In the genomic region with DNA sequence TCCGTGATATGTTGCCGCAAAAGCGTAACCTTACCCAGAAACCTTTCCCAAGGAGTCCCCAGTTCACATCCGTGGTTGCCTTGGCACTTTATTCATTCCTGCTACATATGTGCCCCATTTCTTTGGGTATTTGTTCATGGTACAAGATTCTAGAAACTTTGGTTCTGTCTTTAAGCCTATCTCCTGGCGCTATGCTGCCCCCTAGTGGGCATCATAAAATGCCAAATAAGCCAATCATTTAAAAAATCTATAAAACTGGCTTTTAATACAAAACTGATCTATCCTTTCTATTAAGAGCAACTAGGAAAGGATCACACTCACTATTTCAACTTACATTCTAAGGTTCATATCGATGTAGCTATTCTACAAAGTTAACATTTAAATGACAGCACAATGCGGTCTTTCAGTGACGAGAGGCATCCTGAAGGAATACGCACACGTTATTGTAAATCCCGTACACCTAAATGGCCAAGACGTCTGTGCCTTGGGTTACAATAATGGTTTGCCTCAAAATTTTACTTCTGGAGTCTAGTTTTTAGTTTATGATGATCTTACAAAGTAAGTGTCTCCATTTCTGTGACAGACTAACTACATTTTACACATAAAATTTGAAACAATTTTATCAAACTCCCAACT, we compare ENCODE assay signal across 9 cellular contexts. TPM values are rescaled to one million over a fixed set of nuclear protein-coding genes. Genes with fewer than 3 reads are reported as not detected.
DNase-seq lines count a peak whose midpoint lies in the region; ATAC-seq, FAIRE-seq and TF ChIP-seq lines count a peak whose summit lies in the region.
"Had no signal": no experiment of that assay in that cellular context is flagged by ENCODE, and none has a peak within 500 bp of the region (broad histone marks: within the 10 kb centered on the region; RNA-seq: fewer than 3 reads in every experiment).

No MANE protein-coding gene starts in this region.

- H3K27ac Mint-ChIP-seq in astrocyte (ENCODE audit: unreplicated experiment): no peak overlapping the region

- H2AFZ ChIP-seq in astrocyte (ENCODE audit: low read depth, low read length): no peak overlapping the region

- no peak overlapping the region for H3K9ac ChIP-seq in astrocyte (ENCODE audit: low read length)

- FAIRE-seq in astrocyte (lab: Jason Lieb, UNC): no peak

- no peaks in the 10 kb centered on the region for H3K4me1 Mint-ChIP-seq in astrocyte (ENCODE audit: low read depth, unreplicated experiment)

- DNase-seq in Caki2 (ENCODE audit: low read depth) (peak; percentile 34), HL-60 (ENCODE audit: low read depth in 1 of 2, low spot score in 1 of 2) (peak in 1 of 2 experiments; percentile 32), astrocyte (ENCODE audit: low read depth) (peak; percentile 2), inferior parietal cortex (ENCODE audit: extremely low spot score) (peak; percentile 84)
- DNase-seq in stimulated activated CD4-positive, alpha-beta T cell treated with anti-CD3 and anti-CD28 coated beads, Interleukin-2, amount 100 ng/mL, for 48 hours: peak; percentile 63 to 68

- H3K9me3 Mint-ChIP-seq in astrocyte (ENCODE audit: unreplicated experiment): no peaks in the 10 kb centered on the region

- no peak overlapping the region for H3K4me2 ChIP-seq in astrocyte (ENCODE audit: low read length)

- H3K4me3 ChIP-seq in HL-60 (replicated peaks; ENCODE audit: insufficient read depth, low read length) (no peak overlapping the region), astrocyte (ENCODE audit: insufficient read depth, low read depth, low read length) (no peak overlapping the region)

- H3K9me3 ChIP-seq in astrocyte (ENCODE audit: insufficient read depth, low read depth, low read length): no peaks in the 10 kb centered on the region

- ATAC-seq in SK-N-SH treated with all-trans-retinoic acid at 6 μM for 48 hours (peak; percentile 63), HG03565 (IDR thresholded peaks at IDR 0.05; ENCODE audit: unreplicated experiment) (no peak), HG03280 (IDR thresholded peaks at IDR 0.05; ENCODE audit: unreplicated experiment) (no peak)

- no peaks in the 10 kb centered on the region for H3K4me1 ChIP-seq in astrocyte (ENCODE audit: insufficient read depth, low read length)

- H4K20me1 ChIP-seq in astrocyte (ENCODE audit: insufficient read depth, low read length): no peaks in the 10 kb centered on the region

- in situ Hi-C loops in Caki2 (cut with HindIII; ENCODE audit: low pct_unique_long_range_greater_than_20kb, low sequenced_read_pairs): no loop called here

- H3K36me3 ChIP-seq in astrocyte (ENCODE audit: insufficient read depth, low read length): no peaks in the 10 kb centered on the region

- no peaks in the 10 kb centered on the region for H3K79me2 ChIP-seq in astrocyte (ENCODE audit: insufficient read depth, low read length)

- no peaks in the 10 kb centered on the region for H3K36me3 Mint-ChIP-seq in astrocyte (ENCODE audit: low read depth, unreplicated experiment)

- TF ChIP-seq CTCF in HL-60 (IDR thresholded peaks at IDR 0.05; ENCODE audit: insufficient read depth, low read length) (peak; percentile 42), astrocyte (IDR thresholded peaks at IDR 0.05; ENCODE audit: insufficient read depth, low read depth, low read length) (peak; percentile 88)

- H3K27ac ChIP-seq in HL-60 (replicated peaks) (no peak overlapping the region), astrocyte (ENCODE audit: low read depth, low read length) (no peak overlapping the region)

- H3K4me3 Mint-ChIP-seq in astrocyte (ENCODE audit: unreplicated experiment): no peak overlapping the region

- peaks cover 4% of the 10 kb centered on the region for H3K27me3 ChIP-seq in HL-60 (ENCODE audit: insufficient read depth, poor library complexity, severe bottlenecking)
- H3K27me3 ChIP-seq in astrocyte (ENCODE audit: insufficient read depth, low read length): peaks cover 18% of the 10 kb centered on the region

- peaks cover 2% of the 10 kb centered on the region for H3K27me3 Mint-ChIP-seq in astrocyte (ENCODE audit: low read depth, unreplicated experiment)

TF ChIP-seq in SK-N-SH treated with all-trans-retinoic acid at 6 μM for 48 hours, 23 proteins besides CTCF, POLR2A, EP300 and RAD21:
- TF ChIP-seq, protein P1, sequence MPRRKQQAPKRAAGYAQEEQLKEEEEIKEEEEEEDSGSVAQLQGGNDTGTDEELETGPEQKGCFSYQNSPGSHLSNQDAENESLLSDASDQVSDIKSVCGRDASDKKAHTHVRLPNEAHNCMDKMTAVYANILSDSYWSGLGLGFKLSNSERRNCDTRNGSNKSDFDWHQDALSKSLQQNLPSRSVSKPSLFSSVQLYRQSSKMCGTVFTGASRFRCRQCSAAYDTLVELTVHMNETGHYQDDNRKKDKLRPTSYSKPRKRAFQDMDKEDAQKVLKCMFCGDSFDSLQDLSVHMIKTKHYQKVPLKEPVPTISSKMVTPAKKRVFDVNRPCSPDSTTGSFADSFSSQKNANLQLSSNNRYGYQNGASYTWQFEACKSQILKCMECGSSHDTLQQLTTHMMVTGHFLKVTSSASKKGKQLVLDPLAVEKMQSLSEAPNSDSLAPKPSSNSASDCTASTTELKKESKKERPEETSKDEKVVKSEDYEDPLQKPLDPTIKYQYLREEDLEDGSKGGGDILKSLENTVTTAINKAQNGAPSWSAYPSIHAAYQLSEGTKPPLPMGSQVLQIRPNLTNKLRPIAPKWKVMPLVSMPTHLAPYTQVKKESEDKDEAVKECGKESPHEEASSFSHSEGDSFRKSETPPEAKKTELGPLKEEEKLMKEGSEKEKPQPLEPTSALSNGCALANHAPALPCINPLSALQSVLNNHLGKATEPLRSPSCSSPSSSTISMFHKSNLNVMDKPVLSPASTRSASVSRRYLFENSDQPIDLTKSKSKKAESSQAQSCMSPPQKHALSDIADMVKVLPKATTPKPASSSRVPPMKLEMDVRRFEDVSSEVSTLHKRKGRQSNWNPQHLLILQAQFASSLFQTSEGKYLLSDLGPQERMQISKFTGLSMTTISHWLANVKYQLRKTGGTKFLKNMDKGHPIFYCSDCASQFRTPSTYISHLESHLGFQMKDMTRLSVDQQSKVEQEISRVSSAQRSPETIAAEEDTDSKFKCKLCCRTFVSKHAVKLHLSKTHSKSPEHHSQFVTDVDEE (CRISPR knock-in tag; IDR thresholded peaks at IDR 0.05): no peak
- no peak for TF ChIP-seq ARNTL (CRISPR knock-in tag; IDR thresholded peaks at IDR 0.05; ENCODE audit: borderline replicate concordance, low read depth)
- TF ChIP-seq TCF4 (CRISPR knock-in tag; IDR thresholded peaks at IDR 0.05; ENCODE audit: borderline replicate concordance): no peak
- TF ChIP-seq, protein P2, sequence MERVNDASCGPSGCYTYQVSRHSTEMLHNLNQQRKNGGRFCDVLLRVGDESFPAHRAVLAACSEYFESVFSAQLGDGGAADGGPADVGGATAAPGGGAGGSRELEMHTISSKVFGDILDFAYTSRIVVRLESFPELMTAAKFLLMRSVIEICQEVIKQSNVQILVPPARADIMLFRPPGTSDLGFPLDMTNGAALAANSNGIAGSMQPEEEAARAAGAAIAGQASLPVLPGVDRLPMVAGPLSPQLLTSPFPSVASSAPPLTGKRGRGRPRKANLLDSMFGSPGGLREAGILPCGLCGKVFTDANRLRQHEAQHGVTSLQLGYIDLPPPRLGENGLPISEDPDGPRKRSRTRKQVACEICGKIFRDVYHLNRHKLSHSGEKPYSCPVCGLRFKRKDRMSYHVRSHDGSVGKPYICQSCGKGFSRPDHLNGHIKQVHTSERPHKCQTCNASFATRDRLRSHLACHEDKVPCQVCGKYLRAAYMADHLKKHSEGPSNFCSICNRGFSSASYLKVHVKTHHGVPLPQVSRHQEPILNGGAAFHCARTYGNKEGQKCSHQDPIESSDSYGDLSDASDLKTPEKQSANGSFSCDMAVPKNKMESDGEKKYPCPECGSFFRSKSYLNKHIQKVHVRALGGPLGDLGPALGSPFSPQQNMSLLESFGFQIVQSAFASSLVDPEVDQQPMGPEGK (CRISPR knock-in tag; IDR thresholded peaks at IDR 0.05; ENCODE audit: borderline replicate concordance): no peak
- no peak for TF ChIP-seq ZNF70 (CRISPR knock-in tag; IDR thresholded peaks at IDR 0.05)
- TF ChIP-seq PPARA (CRISPR knock-in tag; IDR thresholded peaks at IDR 0.05; ENCODE audit: borderline replicate concordance): no peak
- TF ChIP-seq TOX (CRISPR knock-in tag; IDR thresholded peaks at IDR 0.05; ENCODE audit: borderline replicate concordance): no peak
TF ChIP-seq in SK-N-SH treated with all-trans-retinoic acid at 6 μM for 48 hours: peak in this region for 0.

RNA-seq across cellular contexts. Expression of a gene that starts 16.2 kb away (rescaled TPM):
- total RNA-seq in Caki2 (2014; rRNA removed; shearing (Covaris generic); ENCODE audit: low replicate concordance): not detected in 2 replicates
- not detected in 2 replicates for total RNA-seq in astrocyte
- total RNA-seq: activated CD8-positive, alpha-beta memory T cell treated with anti-CD3 and anti-CD28 coated beads for 36 hours had no signal

RNA-seq across cellular contexts. Expression of a gene that starts 47.7 kb away (rescaled TPM):
- 0.06 and 0.27 TPM in 2 replicates for total RNA-seq in Caki2 (2014; rRNA removed; shearing (Covaris generic); ENCODE audit: low replicate concordance)
- total RNA-seq in astrocyte: 0.05 TPM in 1 of 2 replicates, not detected in the other
